Comparison of ENCODE assay signal across 8 cellular contexts in genomic region chr4:24488399-24489164, GRCh38.
DNase-seq lines count a peak whose midpoint lies in the region; ATAC-seq and TF ChIP-seq lines count a peak whose summit lies in the region.

No MANE protein-coding gene starts in this region.

- peaks cover 0 to 4% (median under 1%) of the 10 kb centered on the region in 4 donors for H3K4me1 Mint-ChIP-seq in CD4-positive, CD25-positive, alpha-beta regulatory T cell
- peaks cover 5% of the 10 kb centered on the region for H3K4me1 Mint-ChIP-seq in activated T-cell treated with anti-CD3 and anti-CD28 coated beads, Interleukin-2, amount 50 U/mL, for 72 hours (ENCODE audit: low read depth)

- H3K27me3 Mint-ChIP-seq in CD4-positive, CD25-positive, alpha-beta regulatory T cell: no peaks in the 10 kb centered on the region
- peaks cover 44% of the 10 kb centered on the region for H3K27me3 Mint-ChIP-seq in activated T-cell treated with anti-CD3 and anti-CD28 coated beads, Interleukin-2, amount 50 U/mL, for 72 hours (ENCODE audit: low read depth)

- no peak overlapping the region for H2BK5ac ChIP-seq in trophoblast cell (ENCODE audit: low read depth, low read length, poor library complexity)

- no peak overlapping the region for H2BK12ac ChIP-seq in trophoblast cell (ENCODE audit: low read length)

- H3K18ac ChIP-seq in trophoblast cell (ENCODE audit: low read length): no peak overlapping the region

- H3K9me3 ChIP-seq in CD4-positive, CD25-positive, alpha-beta regulatory T cell (ENCODE audit: control insufficient read depth in 2 of 2, low read length in 2 of 2): no peaks in the 10 kb centered on the region
- H3K9me3 ChIP-seq in OCI-LY3 (ENCODE audit: insufficient read depth, low read length) (no peaks in the 10 kb centered on the region), trophoblast cell (ENCODE audit: insufficient read depth, low read depth, low read length) (no peaks in the 10 kb centered on the region)

- H2AK5ac ChIP-seq in trophoblast cell (ENCODE audit: low read length): no peak overlapping the region

- peak; percentile 20 to 61 (median 36) for DNase-seq in CD4-positive, CD25-positive, alpha-beta regulatory T cell
- peak; percentile 61 for DNase-seq in GM19238 (ENCODE audit: insufficient read length, low spot score)
- DNase-seq in activated T-cell treated with anti-CD3 and anti-CD28 coated beads, Interleukin-2, amount 50 U/mL, for 72 hours: peak; percentile 71 to 77
- peak; percentile 73 for DNase-seq in germinal center (ENCODE audit: low spot score)
- peak; percentile 59 to 84 for DNase-seq in trophoblast cell
- no peak for DNase-seq in NCI-H128 (lab: John Stamatoyannopoulos, UW; ENCODE audit: unreplicated experiment)

- no peak overlapping the region for H3K23ac ChIP-seq in trophoblast cell (ENCODE audit: low read length)

- H3K27me3 ChIP-seq in CD4-positive, CD25-positive, alpha-beta regulatory T cell (ENCODE audit: control insufficient read depth, insufficient read depth, low read length): peaks cover 9% of the 10 kb centered on the region
- H3K27me3 ChIP-seq in OCI-LY3 (ENCODE audit: low read depth, low read length): peaks cover 10% of the 10 kb centered on the region; the same call in 1 of the 2 replicates
- no peaks in the 10 kb centered on the region for H3K27me3 ChIP-seq in trophoblast cell (ENCODE audit: insufficient read depth, low read length)

- H3K4me3 ChIP-seq in CD4-positive, CD25-positive, alpha-beta regulatory T cell (ENCODE audit: low read depth, low read length): no peak overlapping the region
- H3K4me3 ChIP-seq in OCI-LY3 (ENCODE audit: low read length) (peak overlapping the region; percentile 44), trophoblast cell (ENCODE audit: low read depth, low read length) (no peak overlapping the region)

- no peak overlapping the region for H3K14ac ChIP-seq in trophoblast cell (ENCODE audit: low read length)

- H3K9ac ChIP-seq in OCI-LY3 (ENCODE audit: low read length): no peak overlapping the region
- H3K9ac ChIP-seq in trophoblast cell (ENCODE audit: low read length): no peak overlapping the region

- no peak overlapping the region for H3K27ac Mint-ChIP-seq in CD4-positive, CD25-positive, alpha-beta regulatory T cell
- no peak overlapping the region for H3K27ac Mint-ChIP-seq in activated T-cell treated with anti-CD3 and anti-CD28 coated beads, Interleukin-2, amount 50 U/mL, for 72 hours

- no peak overlapping the region for H2BK120ac ChIP-seq in trophoblast cell (ENCODE audit: insufficient read depth, low read length, poor library complexity)

- H2AFZ ChIP-seq in OCI-LY3 (ENCODE audit: low read depth, low read length) (peak overlapping the region; percentile 74), trophoblast cell (ENCODE audit: insufficient read depth, low read length, poor library complexity) (no peak overlapping the region)

- H3K36me3 ChIP-seq in CD4-positive, CD25-positive, alpha-beta regulatory T cell (ENCODE audit: control insufficient read depth, insufficient read depth, low read length): no peaks in the 10 kb centered on the region
- H3K36me3 ChIP-seq in OCI-LY3 (replicated peaks; ENCODE audit: low read depth, low read length): no peaks in the 10 kb centered on the region
- no peaks in the 10 kb centered on the region for H3K36me3 ChIP-seq in trophoblast cell (ENCODE audit: control insufficient read depth in 1 of 2, insufficient read depth in 2 of 2, low read length in 2 of 2)

- H3K27ac ChIP-seq in CD4-positive, CD25-positive, alpha-beta regulatory T cell (ENCODE audit: insufficient read depth, low read length, poor library complexity, severe bottlenecking): no peak overlapping the region
- H3K27ac ChIP-seq in OCI-LY3 (ENCODE audit: low read length) (no peak overlapping the region), trophoblast cell (ENCODE audit: low read depth, low read length) (no peak overlapping the region)

- H4K91ac ChIP-seq in trophoblast cell (ENCODE audit: low read depth, low read length): no peak overlapping the region

- H3K36me3 Mint-ChIP-seq in CD4-positive, CD25-positive, alpha-beta regulatory T cell: no peaks in the 10 kb centered on the region
- H3K36me3 Mint-ChIP-seq in activated T-cell treated with anti-CD3 and anti-CD28 coated beads, Interleukin-2, amount 50 U/mL, for 72 hours (ENCODE audit: insufficient read depth in 2 of 2): no peaks in the 10 kb centered on the region

- no peaks in the 10 kb centered on the region for H3K79me1 ChIP-seq in trophoblast cell (ENCODE audit: low read length)

- no peaks in the 10 kb centered on the region for H4K20me1 ChIP-seq in OCI-LY3 (ENCODE audit: insufficient read depth, low read length)

- peak; percentile 93 for TF ChIP-seq CTCF in OCI-LY3 (IDR thresholded peaks at IDR 0.05; ENCODE audit: low read depth, low read length)

- ATAC-seq in CD4-positive, CD25-positive, alpha-beta regulatory T cell (ENCODE audit: low read depth in 2 of 2): no peak
- ATAC-seq in HG03439 (IDR thresholded peaks at IDR 0.05; ENCODE audit: unreplicated experiment): peak; percentile 89
- ATAC-seq in activated T-cell treated with anti-CD3 and anti-CD28 coated beads, Interleukin-2, amount 50 U/mL, for 72 hours (replicated peaks in 1 of 2): peak; percentile 70 to 71

- H4K12ac ChIP-seq in trophoblast cell (ENCODE audit: low read depth, low read length): no peak overlapping the region

- H4K8ac ChIP-seq in trophoblast cell (ENCODE audit: low read depth, low read length): no peak overlapping the region

- no CpG with 5 or more reads among the region's 15 CpGs for WGBS in trophoblast cell (ENCODE audit: extremely low coverage, insufficient coverage, insufficient read length)

- peak overlapping the region; percentile 63 for H3K4me2 ChIP-seq in OCI-LY3 (ENCODE audit: low read length)
- no peak overlapping the region for H3K4me2 ChIP-seq in trophoblast cell (ENCODE audit: low read length)

- no peak overlapping the region for H3K4ac ChIP-seq in trophoblast cell (ENCODE audit: low read depth, low read length)

- peaks cover 0 to 1% (median 0%) of the 10 kb centered on the region in 7 donors for H3K9me3 Mint-ChIP-seq in CD4-positive, CD25-positive, alpha-beta regulatory T cell
- peaks cover 2 to 3% of the 10 kb centered on the region in 2 donors for H3K9me3 Mint-ChIP-seq in activated T-cell treated with anti-CD3 and anti-CD28 coated beads, Interleukin-2, amount 50 U/mL, for 72 hours

- H3K4me1 ChIP-seq in CD4-positive, CD25-positive, alpha-beta regulatory T cell (ENCODE audit: control insufficient read depth, insufficient read depth, low read length, poor library complexity, severe bottlenecking): peaks cover 4% of the 10 kb centered on the region
- H3K4me1 ChIP-seq in OCI-LY3 (ENCODE audit: low read length) (no peaks in the 10 kb centered on the region), trophoblast cell (ENCODE audit: control insufficient read depth in 1 of 2, insufficient read depth in 2 of 2, low read length in 2 of 2) (no peaks in the 10 kb centered on the region)

- no peak overlapping the region for H3K4me3 Mint-ChIP-seq in CD4-positive, CD25-positive, alpha-beta regulatory T cell
- H3K4me3 Mint-ChIP-seq in activated T-cell treated with anti-CD3 and anti-CD28 coated beads, Interleukin-2, amount 50 U/mL, for 72 hours: no peak overlapping the region

- H3K79me2 ChIP-seq in OCI-LY3 (ENCODE audit: low read length): no peaks in the 10 kb centered on the region
- no peaks in the 10 kb centered on the region for H3K79me2 ChIP-seq in trophoblast cell (ENCODE audit: control insufficient read depth, insufficient read depth, low read length, poor library complexity)

Comparison
In these comparisons a context has a peak if more than half of its experiments do, and no peak if none do; other contexts are left out.
1. ATAC-seq: peak in HG03439 (single experiment) and activated T-cell treated with anti-CD3 and anti-CD28 coated beads, Interleukin-2, amount 50 U/mL, for 72 hours (2 of 2); none in CD4-positive, CD25-positive, alpha-beta regulatory T cell (0 of 2).